8 cellular contexts compared by ENCODE assay signal in the genomic region with DNA sequence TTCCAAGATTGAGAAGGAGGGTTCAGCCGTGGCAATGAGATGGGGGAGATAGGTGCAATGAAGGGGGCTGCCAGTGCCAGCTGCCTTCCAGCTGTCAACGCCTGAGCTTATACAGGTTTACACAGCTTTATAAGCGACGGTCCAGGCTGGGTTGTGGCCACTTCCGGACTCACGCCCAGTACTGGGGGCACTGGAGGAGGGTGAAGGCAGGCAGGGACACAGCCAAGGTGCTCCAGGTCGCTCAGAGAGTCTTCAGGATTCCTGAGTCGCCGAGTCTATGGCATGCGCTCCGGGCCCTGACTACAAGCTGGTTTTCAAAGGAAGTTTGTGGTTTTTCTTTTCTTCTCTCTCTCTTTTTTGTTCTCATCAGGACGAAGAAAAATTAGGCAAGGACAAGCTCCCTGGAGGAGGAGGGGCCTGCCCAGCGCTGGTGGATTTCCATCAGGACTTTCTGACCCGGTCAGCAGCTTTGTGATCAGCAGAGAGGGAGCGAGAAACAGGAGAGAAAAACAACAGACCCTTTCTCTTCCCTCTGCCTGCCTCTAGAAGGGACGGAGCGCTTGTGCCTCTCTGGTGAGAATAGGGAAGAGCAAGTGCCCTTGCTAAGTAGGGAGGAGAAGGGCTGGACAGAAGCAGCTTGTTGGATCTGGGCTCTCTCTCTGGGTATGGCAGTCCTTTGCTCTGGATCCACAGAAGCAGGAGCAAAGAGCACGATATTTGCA. TPM values are rescaled to one million over a fixed set of nuclear protein-coding genes. Genes with fewer than 3 reads are reported as not detected.
DNase-seq lines count a peak whose midpoint lies in the region; ATAC-seq and TF ChIP-seq lines count a peak whose summit lies in the region.

A gene with protein sequence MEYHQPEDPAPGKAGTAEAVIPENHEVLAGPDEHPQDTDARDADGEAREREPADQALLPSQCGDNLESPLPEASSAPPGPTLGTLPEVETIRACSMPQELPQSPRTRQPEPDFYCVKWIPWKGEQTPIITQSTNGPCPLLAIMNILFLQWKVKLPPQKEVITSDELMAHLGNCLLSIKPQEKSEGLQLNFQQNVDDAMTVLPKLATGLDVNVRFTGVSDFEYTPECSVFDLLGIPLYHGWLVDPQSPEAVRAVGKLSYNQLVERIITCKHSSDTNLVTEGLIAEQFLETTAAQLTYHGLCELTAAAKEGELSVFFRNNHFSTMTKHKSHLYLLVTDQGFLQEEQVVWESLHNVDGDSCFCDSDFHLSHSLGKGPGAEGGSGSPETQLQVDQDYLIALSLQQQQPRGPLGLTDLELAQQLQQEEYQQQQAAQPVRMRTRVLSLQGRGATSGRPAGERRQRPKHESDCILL (minus strand): TSS at position 572 of the 722 bp plus-strand sequence. CDS start 4,285 bp downstream, outside the sequence.

- peak; percentile 72 for TF ChIP-seq CTCF in choroid plexus epithelial cell (conservative IDR thresholded peaks at IDR 0.05; ENCODE audit: low read depth, low read length)

- peak within 1 kb of the TSS; percentile 90 to 100 (median 99) for H3K27ac Mint-ChIP-seq in CD4-positive, alpha-beta memory T cell
- peak within 1 kb of the TSS; percentile 99 for H3K27ac Mint-ChIP-seq in T-helper 17 cell

- H3K27ac ChIP-seq in CD4-positive, alpha-beta memory T cell (ENCODE audit: low read depth, low read length): peak within 1 kb of the TSS; percentile 88
- peak within 1 kb of the TSS; percentile 80 for H3K27ac ChIP-seq in skeletal muscle tissue (ENCODE audit: low read depth, low read length)

- H3K36me3 Mint-ChIP-seq in CD4-positive, alpha-beta memory T cell: peaks cover 8 to 39% of the 10 kb centered on the region in 2 donors
- H3K36me3 Mint-ChIP-seq in T-helper 17 cell (ENCODE audit: low read depth): peaks cover 4% of the 10 kb centered on the region

- H3K4me3 ChIP-seq in CD4-positive, alpha-beta memory T cell (ENCODE audit: low read length in 2 of 2): peak within 1 kb of the TSS; percentile 71 to 92
- H3K4me3 ChIP-seq in choroid plexus epithelial cell (ENCODE audit: low read depth, low read length): peak within 1 kb of the TSS; percentile 67
- H3K4me3 ChIP-seq in skeletal muscle tissue (ENCODE audit: low read length in 3 of 3): peak within 1 kb of the TSS; percentile 92 to 100 (median 98)

- H3K9me3 Mint-ChIP-seq in CD4-positive, alpha-beta memory T cell: no peaks in the 10 kb centered on the region

- POLR2A ChIA-PET in CD4-positive, alpha-beta memory T cell (lab: Charles Lee; ENCODE audit: partially characterized antibody): interaction anchor here (0.5 to 3.9 kb wide), 24 partner anchors 8 to 643 kb away, joined by 3 to 34 read pairs (median 4); a partner anchor contains a TSS

- H3K9me3 ChIP-seq in CD4-positive, alpha-beta memory T cell (ENCODE audit: control insufficient read depth in 1 of 2, low read length in 2 of 2): no peaks in the 10 kb centered on the region
- H3K9me3 ChIP-seq in T-helper 17 cell (ENCODE audit: control insufficient read depth, low read length, poor library complexity, severe bottlenecking): no peaks in the 10 kb centered on the region
- no peaks in the 10 kb centered on the region for H3K9me3 ChIP-seq in skeletal muscle tissue (ENCODE audit: control insufficient read depth in 3 of 3, low read length in 3 of 3)

- H3K9ac ChIP-seq in skeletal muscle tissue (ENCODE audit: low read depth in 1 of 3, low read length in 3 of 3): peak within 1 kb of the TSS; percentile 90 to 97 (median 93)

- intact Hi-C loops in CD4-positive, alpha-beta memory T cell (cut with micrococcal nuclease): loop anchor here (1.0 to 5.0 kb wide), 7 partner anchors 10 to 644 kb away; a partner anchor contains a TSS

- no peaks in the 10 kb centered on the region for H3K27me3 Mint-ChIP-seq in CD4-positive, alpha-beta memory T cell
- no peaks in the 10 kb centered on the region for H3K27me3 Mint-ChIP-seq in T-helper 17 cell

- CTCF ChIA-PET in CD4-positive, alpha-beta memory T cell (lab: Charles Lee; ENCODE audit: partially characterized antibody): interaction anchor here (0.7 to 14.9 kb wide), 16 partner anchors 10 to 164 kb away, joined by 3 to 255 read pairs (median 4); a partner anchor contains a TSS

- H3K27me3 ChIP-seq in CD4-positive, alpha-beta memory T cell (ENCODE audit: insufficient read depth, low read length): no peaks in the 10 kb centered on the region
- no peaks in the 10 kb centered on the region for H3K27me3 ChIP-seq in skeletal muscle tissue (ENCODE audit: control insufficient read depth in 3 of 3, insufficient read depth in 3 of 3, low read length in 3 of 3)

- H3K4me3 Mint-ChIP-seq in CD4-positive, alpha-beta memory T cell: peak within 1 kb of the TSS; percentile 88 to 99 (median 95)
- H3K4me3 Mint-ChIP-seq in T-helper 17 cell: peak within 1 kb of the TSS; percentile 98

- H3K36me3 ChIP-seq in CD4-positive, alpha-beta memory T cell (ENCODE audit: insufficient read depth, low read length): peaks cover 2% of the 10 kb centered on the region
- H3K36me3 ChIP-seq in skeletal muscle tissue (ENCODE audit: control insufficient read depth in 3 of 3, insufficient read depth in 3 of 3, low read length in 3 of 3): peaks cover 8 to 15% (median 13%) of the 10 kb centered on the region in 3 donors

- H3K4me1 Mint-ChIP-seq in CD4-positive, alpha-beta memory T cell: peaks cover 56 to 98% (median 76%) of the 10 kb centered on the region in 4 donors
- peaks cover 62% of the 10 kb centered on the region for H3K4me1 Mint-ChIP-seq in T-helper 17 cell

- H3K4me1 ChIP-seq in CD4-positive, alpha-beta memory T cell (ENCODE audit: insufficient read depth, low read length): peaks cover 85% of the 10 kb centered on the region
- H3K4me1 ChIP-seq in skeletal muscle tissue (ENCODE audit: control insufficient read depth in 3 of 3, insufficient read depth in 3 of 3, low read length in 3 of 3): peaks cover 34 to 63% (median 51%) of the 10 kb centered on the region in 3 donors

- peak; percentile 18 to 47 (median 34) for DNase-seq in CD4-positive, alpha-beta memory T cell
- DNase-seq in NCI-H187 treated with DMSO at 0.1 percent for 48 hours (lab: John Stamatoyannopoulos, UW) (peak; percentile 89), T-helper 17 cell (no peak), choroid plexus epithelial cell (ENCODE audit: low read depth) (peak; percentile 93), islet precursor cell (peak; percentile 94)

- peak; percentile 35 for ATAC-seq in GM21423 (IDR thresholded peaks at IDR 0.05; ENCODE audit: unreplicated experiment)
- ATAC-seq in T-helper 17 cell: no peak
- no peak for ATAC-seq in HG02678 (IDR thresholded peaks at IDR 0.05; ENCODE audit: unreplicated experiment)

RNA-seq across cellular contexts. Expression of the gene that starts here (rescaled TPM):
- total RNA-seq in CD4-positive, alpha-beta memory T cell: 10 to 100 TPM; 31.4 to 32.1 TPM
- 10 to 100 TPM in 1 of 2 donors, 1 to 10 TPM in 1; 6.5 to 17.6 TPM for polyA plus RNA-seq in CD4-positive, alpha-beta memory T cell
- total RNA-seq in T-helper 17 cell (10 to 100 TPM; 19.0 to 31.6 TPM), skeletal muscle tissue (16.2 TPM)

Comparison
In these comparisons a context has a peak if more than half of its experiments do, and no peak if none do; other contexts are left out.
1. DNase-seq: peak in CD4-positive, alpha-beta memory T cell (5 of 5), NCI-H187 treated with DMSO at 0.1 percent for 48 hours (single experiment), choroid plexus epithelial cell (single experiment) and islet precursor cell (single experiment); none in T-helper 17 cell (0 of 3).
2. Peak in every context shown above with its lines, with median percentiles within 50 percentile points of each other: H3K4me3 ChIP-seq.